ENCODE assay signal across 8 cellular contexts in the genomic region with DNA sequence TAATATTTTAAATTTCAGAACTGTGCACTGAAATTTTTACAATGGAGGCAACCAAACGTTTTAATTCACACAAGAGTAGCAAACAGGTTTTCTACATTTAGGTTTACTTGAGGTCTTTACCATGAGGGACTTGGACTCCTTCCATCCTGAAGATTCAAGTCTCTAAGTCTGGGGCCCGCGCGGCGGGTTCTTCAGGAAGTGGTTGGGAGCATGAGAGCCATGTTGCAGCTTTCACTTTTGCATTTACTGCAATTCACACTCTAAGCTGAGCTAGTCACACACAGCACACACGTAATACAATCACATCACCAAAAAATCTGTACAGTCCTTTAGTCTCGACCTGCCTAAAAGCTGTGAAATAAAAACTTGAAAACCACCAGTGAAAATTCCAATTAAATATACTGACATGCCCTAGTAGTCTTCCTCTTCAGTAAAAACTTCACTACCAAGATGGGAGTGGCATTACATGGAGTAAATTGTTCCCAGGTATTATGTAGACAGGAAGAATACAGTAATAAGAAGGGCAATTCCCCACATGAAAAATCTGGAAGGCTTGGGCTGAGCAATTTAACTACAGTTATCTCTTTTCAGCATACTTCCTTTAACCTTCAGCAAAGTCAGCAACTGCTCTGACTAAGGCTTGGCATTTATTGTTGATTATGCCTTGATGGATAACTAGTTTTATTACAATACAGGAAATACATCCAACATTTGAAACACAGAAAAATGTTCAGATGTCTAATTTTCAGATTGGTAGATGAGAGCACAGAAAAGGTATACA.
DNase-seq lines count a peak whose midpoint lies in the region; ATAC-seq and TF ChIP-seq lines count a peak whose summit lies in the region.

No MANE protein-coding gene starts in this region.

- peak overlapping the region; percentile 77 for H3K4me3 Mint-ChIP-seq in chondrocyte (ENCODE audit: unreplicated experiment)

- ATAC-seq in HG02885 (IDR thresholded peaks at IDR 0.05; ENCODE audit: poor library complexity, unreplicated experiment) (peak; percentile 47), GM18873 (IDR thresholded peaks at IDR 0.05; ENCODE audit: low FRiP score, unreplicated experiment) (no peak)

- peak overlapping the region; percentile 89 for H3K27ac Mint-ChIP-seq in chondrocyte (ENCODE audit: unreplicated experiment)

- H3K27ac ChIP-seq in muscle layer of duodenum (ENCODE audit: low read length), result peak overlapping the region; percentile 83

- TF ChIP-seq CTCF in chondrocyte (IDR thresholded peaks at IDR 0.05), result no peak

- no peaks in the 10 kb centered on the region for H3K9me3 ChIP-seq in muscle layer of duodenum (ENCODE audit: control insufficient read depth in 1 of 2, low read length in 2 of 2)

- H3K4me1 ChIP-seq in muscle layer of duodenum (ENCODE audit: control insufficient read depth in 1 of 2, insufficient read depth in 2 of 2, low read length in 2 of 2), result no peaks in the 10 kb centered on the region

- no peaks in the 10 kb centered on the region for H3K36me3 Mint-ChIP-seq in chondrocyte (ENCODE audit: low read depth)

- H3K27me3 ChIP-seq in muscle layer of duodenum (ENCODE audit: low read depth, low read length), result no peaks in the 10 kb centered on the region

- peaks cover 0 to 17% of the 10 kb centered on the region in 2 donors for H3K36me3 ChIP-seq in muscle layer of duodenum (ENCODE audit: control insufficient read depth in 1 of 2, insufficient read depth in 2 of 2, low read length in 2 of 2)

- no peaks in the 10 kb centered on the region for H3K9me3 Mint-ChIP-seq in chondrocyte (ENCODE audit: low read depth)

- peak overlapping the region in 1 of 2 donors; percentile 72 for H3K4me3 ChIP-seq in muscle layer of duodenum (ENCODE audit: low read depth in 1 of 2, low read length in 2 of 2)

- no peaks in the 10 kb centered on the region for H3K27me3 Mint-ChIP-seq in chondrocyte (ENCODE audit: low read depth)

- peaks cover 83% of the 10 kb centered on the region for H3K4me1 Mint-ChIP-seq in chondrocyte (ENCODE audit: low read depth)

- DNase-seq in GDM1 (lab: John Stamatoyannopoulos, UW) (peak; percentile 50), T-helper 9 cell (peak; percentile 38), chondrocyte (ENCODE audit: low spot score) (no peak), cortex of kidney (lab: John Stamatoyannopoulos, UW) (no peak), ureter (ENCODE audit: low spot score) (no peak)

Comparison
In these comparisons a context has a peak if more than half of its experiments do, and no peak if none do; other contexts are left out.
1. DNase-seq: peak in GDM1 (single experiment) and T-helper 9 cell (single experiment); none in chondrocyte (single experiment), cortex of kidney (single experiment) and ureter (single experiment).